Comparison of ENCODE assay signal across 8 cellular contexts in the genomic region with DNA sequence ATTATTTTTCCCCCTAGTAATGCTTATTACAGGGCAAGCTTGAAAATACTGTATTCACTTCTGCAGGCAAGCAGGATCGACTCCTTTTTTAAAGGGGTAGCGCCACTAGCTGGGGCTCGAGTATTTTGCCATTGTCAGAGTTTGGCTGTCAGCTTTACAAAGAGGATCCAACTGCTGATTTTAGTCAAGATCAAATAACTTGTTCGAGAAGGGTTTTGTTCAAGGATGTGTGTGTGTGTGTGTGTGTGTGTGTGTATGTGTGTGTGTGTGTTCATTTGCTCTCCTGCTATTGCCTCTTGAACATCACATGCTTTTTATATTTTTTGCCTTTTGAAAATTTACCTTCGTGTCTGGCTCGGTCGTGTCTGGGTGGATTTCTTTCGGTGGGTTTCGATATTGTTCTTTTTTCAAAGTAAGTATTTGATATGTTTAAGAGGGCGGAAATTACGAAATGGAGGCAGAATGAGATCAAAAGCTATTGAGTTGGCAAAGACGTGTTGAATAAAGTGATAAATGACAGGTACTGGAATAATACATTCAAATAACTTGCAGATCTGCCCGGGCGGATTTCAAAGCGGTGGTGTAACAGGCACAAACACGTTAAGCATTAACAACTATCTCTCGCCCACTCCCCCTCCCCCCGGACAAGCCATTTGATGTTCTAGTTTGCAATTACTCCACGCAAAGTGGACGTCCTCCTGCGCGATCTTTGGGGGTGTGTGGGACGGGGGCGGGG. TPM values are rescaled to one million over a fixed set of nuclear protein-coding genes. Genes with fewer than 3 reads are reported as not detected.
DNase-seq lines count a peak whose midpoint lies in the region; ATAC-seq and TF ChIP-seq lines count a peak whose summit lies in the region.

No MANE protein-coding gene starts in this region.

- peak overlapping the region; percentile 91 to 95 for H3K4me3 Mint-ChIP-seq in stimulated activated naive B cell treated with anti-CD40 and anti-IgM and Interleukin-4, amounts not matched to agents 10 μg/mL and 1 μg/mL and 100 μg/mL, for 72 hours

- intact Hi-C loops in mucosa of descending colon (cut with DNase I, micrococcal nuclease), result loop anchor here in 1 of 2 donors (5.0 kb wide), 1 partner anchor 135 kb away; no protein-coding TSS in a partner anchor

- TF ChIP-seq CTCF in HFF-Myc (IDR thresholded peaks at IDR 0.05; ENCODE audit: low read depth, low read length, missing control alignments) (no peak), mucosa of descending colon (IDR thresholded peaks at IDR 0.05) (no peak)

- H3K36me3 ChIP-seq in mucosa of descending colon (ENCODE audit: low read depth), result no peaks in the 10 kb centered on the region

- H3K27me3 Mint-ChIP-seq in stimulated activated naive B cell treated with anti-CD40 and anti-IgM and Interleukin-4, amounts not matched to agents 10 μg/mL and 1 μg/mL and 100 μg/mL, for 72 hours, result no peaks in the 10 kb centered on the region

- H3K4me3 ChIP-seq in HFF-Myc (replicated peaks; ENCODE audit: low read depth, low read length) (peak overlapping the region; percentile 69), mucosa of descending colon (peak overlapping the region; percentile 67)

- H3K27ac Mint-ChIP-seq in stimulated activated naive B cell treated with anti-CD40 and anti-IgM and Interleukin-4, amounts not matched to agents 10 μg/mL and 1 μg/mL and 100 μg/mL, for 72 hours, result peak overlapping the region; percentile 100

- H3K36me3 Mint-ChIP-seq in stimulated activated naive B cell treated with anti-CD40 and anti-IgM and Interleukin-4, amounts not matched to agents 10 μg/mL and 1 μg/mL and 100 μg/mL, for 72 hours, result peaks cover 36 to 43% of the 10 kb centered on the region in 2 donors

- H3K4me1 Mint-ChIP-seq in stimulated activated naive B cell treated with anti-CD40 and anti-IgM and Interleukin-4, amounts not matched to agents 10 μg/mL and 1 μg/mL and 100 μg/mL, for 72 hours, result peaks cover 19 to 39% of the 10 kb centered on the region in 2 donors

- peak; percentile 33 for DNase-seq in DMS153 treated with DMSO at 0.1 percent for 48 hours (lab: John Stamatoyannopoulos, UW; ENCODE audit: unreplicated experiment)
- DNase-seq in HFF-Myc (ENCODE audit: extremely low read depth, low read depth), result no peak
- DNase-seq in NCI-H748 treated with DMSO at 0.1 percent for 48 hours (lab: John Stamatoyannopoulos, UW), result peak; percentile 28
- DNase-seq in activated T-cell treated with anti-CD3 and anti-CD28 coated beads for 1 hour (ENCODE audit: low read depth), result peak; percentile 52
- DNase-seq in epithelial cell of prostate (ENCODE audit: low read depth, low spot score), result no peak
- peak in 2 of 3 donors; percentile 35 to 74 for DNase-seq in mucosa of descending colon
- peak; percentile 32 for DNase-seq in stimulated activated naive B cell treated with anti-CD40 and anti-IgM and Interleukin-4, amounts not matched to agents 10 μg/mL and 1 μg/mL and 100 μg/mL, for 72 hours

- ATAC-seq in mucosa of descending colon (peak; percentile 25), GM21381 (IDR thresholded peaks at IDR 0.05; ENCODE audit: unreplicated experiment) (no peak)
- no peak for ATAC-seq in stimulated activated naive B cell treated with anti-CD40 and anti-IgM and Interleukin-4, amounts not matched to agents 10 μg/mL and 1 μg/mL and 100 μg/mL, for 72 hours (replicated peaks)

- H3K27ac ChIP-seq in epithelial cell of prostate, result peak overlapping the region; percentile 96

- no peaks in the 10 kb centered on the region for H3K9me3 Mint-ChIP-seq in stimulated activated naive B cell treated with anti-CD40 and anti-IgM and Interleukin-4, amounts not matched to agents 10 μg/mL and 1 μg/mL and 100 μg/mL, for 72 hours

- no peaks in the 10 kb centered on the region for H3K9me3 ChIP-seq in mucosa of descending colon

- peaks cover 39% of the 10 kb centered on the region for H3K4me1 ChIP-seq in mucosa of descending colon (ENCODE audit: low read depth)

RNA-seq across cellular contexts. Expression of a gene that starts 1.1 kb away (rescaled TPM):
- total RNA-seq in mucosa of descending colon, result 10 to 100 TPM; 21.9 to 34.1 (median 22.4) TPM

Comparison
In these comparisons a context has a peak if more than half of its experiments do, and no peak if none do; other contexts are left out.
1. DNase-seq: peak in DMS153 treated with DMSO at 0.1 percent for 48 hours (single experiment), NCI-H748 treated with DMSO at 0.1 percent for 48 hours (single experiment), activated T-cell treated with anti-CD3 and anti-CD28 coated beads for 1 hour (single experiment), mucosa of descending colon (2 of 3) and stimulated activated naive B cell treated with anti-CD40 and anti-IgM and Interleukin-4, amounts not matched to agents 10 μg/mL and 1 μg/mL and 100 μg/mL, for 72 hours (single experiment); none in HFF-Myc (single experiment) and epithelial cell of prostate (single experiment).